ENCODE assay signal across 34 cellular contexts in the genomic region with DNA sequence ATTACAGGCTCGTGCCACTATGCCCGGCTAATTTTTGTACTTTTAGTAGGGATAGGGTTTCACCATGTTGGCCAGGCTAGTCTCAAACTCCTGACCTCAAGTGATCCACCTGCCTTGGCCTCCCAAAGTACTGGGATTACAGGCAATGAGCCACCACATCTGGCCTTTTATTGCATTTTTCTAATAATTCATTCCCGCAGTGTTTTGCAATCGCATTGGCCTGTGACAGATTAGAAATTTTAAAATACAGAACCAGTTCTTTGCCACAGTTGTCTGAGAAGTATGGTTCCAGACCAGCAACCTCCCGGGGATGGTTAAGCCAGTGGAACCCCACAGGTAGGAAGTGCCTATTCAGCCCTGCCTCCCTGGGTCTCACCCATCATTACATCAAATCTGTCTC. TPM values are rescaled to one million over a fixed set of nuclear protein-coding genes. Genes with fewer than 3 reads are reported as not detected.
"Had no signal": no experiment of that assay in that cellular context is flagged by ENCODE, and none has a peak within 500 bp of the region (broad histone marks: within the 10 kb centered on the region; RNA-seq: fewer than 3 reads in every experiment).

No MANE protein-coding gene starts in this region.

- H3K9me3 ChIP-seq: esophagus muscularis mucosa had no signal

- H3K9me3 Mint-ChIP-seq: activated CD4-positive, alpha-beta T cell treated with anti-CD3 and anti-CD28 coated beads, Interleukin-2, amount 10 ng/mL, durations not matched to agents 7 days and 5 days; activated CD8-positive, alpha-beta T cell treated with anti-CD3 and anti-CD28 coated beads for 36 hours; activated naive CD4-positive, alpha-beta T cell treated with anti-CD3 and anti-CD28 coated beads, Interleukin-2, amount 10 ng/mL, durations not matched to agents 7 days and 5 days; activated naive CD4-positive, alpha-beta T cell treated with anti-CD3 and anti-CD28 coated beads, Interleukin-2, amount 50 U/mL, for 72 hours; activated naive CD8-positive, alpha-beta T cell treated with anti-CD3 and anti-CD28 coated beads, Interleukin-2, amount 10 ng/mL, durations not matched to agents 7 days and 5 days; activated T-helper 1 cell treated with anti-CD3 and anti-CD28 coated beads, Interleukin-12 subunit alpha, Interleukin-12 subunit beta, Interleukin-2, Interleukin-4 antibody, amounts not matched to agents 30 ng/mL and 10 ng/mL and 1 ng/mL, durations not matched to agents 14 hours and 24 hours and 36 hours; activated T-helper 2 cell treated with anti-CD3 and anti-CD28 coated beads, Interferon-gamma antibody, Interleukin-2, Interleukin-4, amounts not matched to agents 10 μg/mL and 5 μg/mL and 100 μg/mL, durations not matched to agents 14 hours and 24 hours and 36 hours; central memory CD8-positive, alpha-beta T cell; effector memory CD8-positive, alpha-beta T cell had no signal

- ATAC-seq: activated CD8-positive, alpha-beta memory T cell treated with anti-CD3 and anti-CD28 coated beads, Interleukin-2, amount 10 ng/mL, durations not matched to agents 7 days and 5 days; activated CD8-positive, alpha-beta T cell treated with anti-CD3 and anti-CD28 coated beads for 36 hours; activated naive CD4-positive, alpha-beta T cell treated with anti-CD3 and anti-CD28 coated beads, Interleukin-2, amount 50 U/mL, for 72 hours; effector memory CD8-positive, alpha-beta T cell had no signal

- H3K27ac ChIP-seq: brain microvascular endothelial cell, esophagus muscularis mucosa had no signal

- H3K27ac Mint-ChIP-seq: activated CD4-positive, alpha-beta T cell treated with anti-CD3 and anti-CD28 coated beads, Interleukin-2, amount 10 ng/mL, durations not matched to agents 7 days and 5 days; activated CD8-positive, alpha-beta memory T cell treated with anti-CD3 and anti-CD28 coated beads, Interleukin-2, amount 10 ng/mL, durations not matched to agents 7 days and 5 days; activated CD8-positive, alpha-beta T cell treated with anti-CD3 and anti-CD28 coated beads for 36 hours; activated naive CD4-positive, alpha-beta T cell treated with anti-CD3 and anti-CD28 coated beads, Interleukin-2, amount 10 ng/mL, durations not matched to agents 7 days and 5 days; activated naive CD4-positive, alpha-beta T cell treated with anti-CD3 and anti-CD28 coated beads, Interleukin-2, amount 50 U/mL, for 72 hours; activated naive CD8-positive, alpha-beta T cell treated with anti-CD3 and anti-CD28 coated beads, Interleukin-2, amount 10 ng/mL, durations not matched to agents 7 days and 5 days; activated T-helper 1 cell treated with anti-CD3 and anti-CD28 coated beads, Interleukin-12 subunit alpha, Interleukin-12 subunit beta, Interleukin-2, Interleukin-4 antibody, amounts not matched to agents 30 ng/mL and 10 ng/mL and 1 ng/mL, durations not matched to agents 14 hours and 24 hours and 36 hours; activated T-helper 2 cell treated with anti-CD3 and anti-CD28 coated beads, Interferon-gamma antibody, Interleukin-2, Interleukin-4, amounts not matched to agents 10 μg/mL and 5 μg/mL and 100 μg/mL, durations not matched to agents 14 hours and 24 hours and 36 hours; effector memory CD8-positive, alpha-beta T cell had no signal

- DNase-seq: activated CD4-positive, alpha-beta T cell treated with anti-CD3 and anti-CD28 coated beads for 1 hour; activated CD4-positive, alpha-beta T cell treated with anti-CD3 and anti-CD28 coated beads for 4 hours; activated CD4-positive, alpha-beta T cell treated with anti-CD3 and anti-CD28 coated beads, Interleukin-2, amount 10 ng/mL, durations not matched to agents 7 days and 5 days; activated CD4-positive, alpha-beta T cell treated with anti-CD3 and anti-CD28 coated beads, Interleukin-2, amount 50 U/mL, for 4 hours; activated CD8-positive, alpha-beta memory T cell treated with anti-CD3 and anti-CD28 coated beads, Interleukin-2, amount 10 ng/mL, durations not matched to agents 7 days and 5 days; activated CD8-positive, alpha-beta memory T cell treated with anti-CD3 and anti-CD28 coated beads, Interleukin-2, amount 50 U/mL, for 4 hours; activated CD8-positive, alpha-beta T cell treated with anti-CD3 and anti-CD28 coated beads for 36 hours; activated gamma-delta T cell; activated naive CD4-positive, alpha-beta T cell; activated naive CD4-positive, alpha-beta T cell treated with anti-CD3 and anti-CD28 coated beads, Interleukin-2, amount 10 ng/mL, durations not matched to agents 7 days and 5 days; activated naive CD8-positive, alpha-beta T cell treated with anti-CD3 and anti-CD28 coated beads, Interleukin-2, amount 10 ng/mL, durations not matched to agents 7 days and 5 days; activated T-cell treated with anti-CD3 and anti-CD28 coated beads, Interleukin-2, amount 50 U/mL, for 1 hour; activated T-cell treated with anti-CD3 and anti-CD28 coated beads, Interleukin-2, amount 50 U/mL, for 48 hours; amniotic stem cell; anterior cingulate cortex; brain microvascular endothelial cell; cortex of kidney; dermis blood vessel endothelial cell; effector CD4-positive, alpha-beta T cell; effector memory CD8-positive, alpha-beta T cell; erythroblast; head of caudate nucleus; T-helper 2 cell had no signal

- H3K4me3 ChIP-seq: esophagus muscularis mucosa had no signal

- H3K36me3 ChIP-seq: brain microvascular endothelial cell, esophagus muscularis mucosa had no signal

- H3K4me1 Mint-ChIP-seq: central memory CD8-positive, alpha-beta T cell had no signal

- H3K4me3 Mint-ChIP-seq: activated CD4-positive, alpha-beta T cell treated with anti-CD3 and anti-CD28 coated beads, Interleukin-2, amount 10 ng/mL, durations not matched to agents 7 days and 5 days; activated CD8-positive, alpha-beta memory T cell treated with anti-CD3 and anti-CD28 coated beads, Interleukin-2, amount 10 ng/mL, durations not matched to agents 7 days and 5 days; activated CD8-positive, alpha-beta T cell treated with anti-CD3 and anti-CD28 coated beads for 36 hours; activated naive CD4-positive, alpha-beta T cell treated with anti-CD3 and anti-CD28 coated beads, Interleukin-2, amount 10 ng/mL, durations not matched to agents 7 days and 5 days; activated naive CD8-positive, alpha-beta T cell treated with anti-CD3 and anti-CD28 coated beads, Interleukin-2, amount 10 ng/mL, durations not matched to agents 7 days and 5 days; activated T-helper 1 cell treated with anti-CD3 and anti-CD28 coated beads, Interleukin-12 subunit alpha, Interleukin-12 subunit beta, Interleukin-2, Interleukin-4 antibody, amounts not matched to agents 30 ng/mL and 10 ng/mL and 1 ng/mL, durations not matched to agents 14 hours and 24 hours and 36 hours; central memory CD8-positive, alpha-beta T cell; effector memory CD8-positive, alpha-beta T cell had no signal

- H3K36me3 Mint-ChIP-seq: activated CD8-positive, alpha-beta memory T cell treated with anti-CD3 and anti-CD28 coated beads, Interleukin-2, amount 10 ng/mL, durations not matched to agents 7 days and 5 days; activated naive CD4-positive, alpha-beta T cell treated with anti-CD3 and anti-CD28 coated beads, Interleukin-2, amount 10 ng/mL, durations not matched to agents 7 days and 5 days; activated naive CD4-positive, alpha-beta T cell treated with anti-CD3 and anti-CD28 coated beads, Interleukin-2, amount 50 U/mL, for 72 hours; activated naive CD8-positive, alpha-beta T cell treated with anti-CD3 and anti-CD28 coated beads, Interleukin-2, amount 10 ng/mL, durations not matched to agents 7 days and 5 days had no signal

RNA-seq across cellular contexts. Expression of gene CRHR1, which starts 3.2 kb away (rescaled TPM):
- total RNA-seq: activated CD4-positive, alpha-beta T cell treated with anti-CD3 and anti-CD28 coated beads, Interleukin-2, amount 10 ng/mL, durations not matched to agents 7 days and 5 days; activated CD8-positive, alpha-beta memory T cell treated with anti-CD3 and anti-CD28 coated beads for 36 hours; activated CD8-positive, alpha-beta memory T cell treated with anti-CD3 and anti-CD28 coated beads, Interleukin-2, amount 10 ng/mL, durations not matched to agents 7 days and 5 days; activated CD8-positive, alpha-beta T cell treated with anti-CD3 and anti-CD28 coated beads for 36 hours; activated naive CD8-positive, alpha-beta T cell treated with anti-CD3 and anti-CD28 coated beads, Interleukin-2, amount 10 ng/mL, durations not matched to agents 7 days and 5 days; activated T-helper 1 cell treated with anti-CD3 and anti-CD28 coated beads, Interleukin-12 subunit alpha, Interleukin-12 subunit beta, Interleukin-2, Interleukin-4 antibody, amounts not matched to agents 30 ng/mL and 10 ng/mL and 1 ng/mL, durations not matched to agents 14 hours and 24 hours and 36 hours; activated T-helper 2 cell treated with anti-CD3 and anti-CD28 coated beads, Interferon-gamma antibody, Interleukin-2, Interleukin-4, amounts not matched to agents 10 μg/mL and 5 μg/mL and 100 μg/mL, durations not matched to agents 14 hours and 24 hours and 36 hours; bronchial epithelial cell; cardiac septum; chondrocyte; dermis blood vessel endothelial cell; fibroblast of lung; T-helper 1 cell treated with Interleukin-12 subunit alpha and Interleukin-12 subunit beta and Interleukin-4 antibody, amounts not matched to agents 30 ng/mL and 1 ng/mL, for 36 hours had no signal
- polyA plus RNA-seq: fibroblast of lung had no signal
